Comparison of ENCODE assay signal across 9 cellular contexts in the genomic region with DNA sequence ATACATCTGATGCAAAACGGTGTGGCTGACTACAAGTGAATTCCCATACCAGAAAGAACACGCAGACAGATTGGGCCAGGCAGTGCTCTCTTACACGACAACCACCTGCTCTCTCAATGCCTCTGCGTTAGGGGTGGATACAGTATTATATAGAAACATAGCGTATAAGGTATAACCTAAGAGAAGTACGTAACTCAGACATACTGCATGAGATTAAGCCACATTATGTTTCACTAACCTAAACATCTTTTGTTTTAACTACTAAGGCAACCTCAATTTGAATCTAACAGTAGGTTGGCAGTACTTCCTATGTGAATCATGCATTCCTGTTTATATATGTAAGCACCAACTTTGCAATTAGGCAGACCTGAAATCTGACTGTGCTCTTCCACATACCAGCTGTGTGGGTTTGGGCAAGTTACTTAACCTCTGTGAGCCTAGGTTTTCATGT. TPM values are rescaled to one million over a fixed set of nuclear protein-coding genes. Genes with fewer than 3 reads are reported as not detected.
DNase-seq lines count a peak whose midpoint lies in the region; ATAC-seq and TF ChIP-seq lines count a peak whose summit lies in the region.
"Had no signal": no experiment of that assay in that cellular context is flagged by ENCODE, and none has a peak within 500 bp of the region (broad histone marks: within the 10 kb centered on the region; RNA-seq: fewer than 3 reads in every experiment).

No MANE protein-coding gene starts in this region.

- TF ChIP-seq POLR2A in testis (IDR thresholded peaks at IDR 0.05): no peak

- H3K9me3 Mint-ChIP-seq in glutamatergic neuron (ENCODE audit: unreplicated experiment): no peaks in the 10 kb centered on the region

- H3K27me3 ChIP-seq in testis: no peaks in the 10 kb centered on the region

- H3K4me3 ChIP-seq in testis: no peak overlapping the region

- TF ChIP-seq CTCF in testis (IDR thresholded peaks at IDR 0.05) (no peak), glutamatergic neuron (IDR thresholded peaks at IDR 0.05; ENCODE audit: partially characterized antibody, unreplicated experiment) (no peak)

- peak; percentile 53 for ATAC-seq in GM18909 (IDR thresholded peaks at IDR 0.05; ENCODE audit: poor library complexity, unreplicated experiment)
- ATAC-seq: WTC11 had no signal

- intact Hi-C loops in testis (cut with DNase I; ENCODE audit: low total_unique reads): no loop called here

- DNase-seq in MV-4-11 (lab: John Stamatoyannopoulos, UW) (peak; percentile 57), amniotic epithelial cell (ENCODE audit: low read depth) (peak; percentile 69), non-pigmented ciliary epithelial cell (ENCODE audit: low read depth) (peak; percentile 52), testis (no peak), germinal center (ENCODE audit: low spot score) (no peak), pons (ENCODE audit: low spot score) (no peak), glutamatergic neuron (no peak)

- WGBS in testis, 2 donors: 66 to 67% methylated on average over 6 of the region's 6 CpGs

- H3K36me3 Mint-ChIP-seq in glutamatergic neuron (ENCODE audit: unreplicated experiment): no peaks in the 10 kb centered on the region
- H3K36me3 Mint-ChIP-seq: WTC11 had no signal

- no peaks in the 10 kb centered on the region for H3K9me3 ChIP-seq in testis

- H3K36me3 ChIP-seq in testis (ENCODE audit: low read depth, missing control alignments): no peaks in the 10 kb centered on the region

- no peaks in the 10 kb centered on the region for H3K4me1 Mint-ChIP-seq in glutamatergic neuron (ENCODE audit: low read depth, unreplicated experiment)

- H3K27ac ChIP-seq in testis: no peak overlapping the region

- no peak overlapping the region for H3K4me3 Mint-ChIP-seq in glutamatergic neuron (ENCODE audit: unreplicated experiment)
- H3K4me3 Mint-ChIP-seq: WTC11 had no signal

- no peak overlapping the region for H3K27ac Mint-ChIP-seq in glutamatergic neuron (ENCODE audit: unreplicated experiment)
- H3K27ac Mint-ChIP-seq: WTC11 had no signal

- no peaks in the 10 kb centered on the region for H3K27me3 Mint-ChIP-seq in glutamatergic neuron (ENCODE audit: unreplicated experiment)

- H3K4me1 ChIP-seq in testis: no peaks in the 10 kb centered on the region

RNA-seq across cellular contexts. Expression of a gene that starts 58.1 kb away (rescaled TPM):
- total RNA-seq in testis (10 to 100 TPM in 1 of 2 donors, 1 to 10 TPM in 1; 9.7 to 11.1 TPM), glutamatergic neuron (ENCODE audit: unreplicated experiment) (14.6 TPM)
- 18.2 TPM for polyA plus RNA-seq in testis (ENCODE audit: insufficient read depth, low read depth, low replicate concordance)

Comparison
In these comparisons a context has a peak if more than half of its experiments do, and no peak if none do; other contexts are left out.
1. DNase-seq: peak in MV-4-11 (single experiment), amniotic epithelial cell (single experiment) and non-pigmented ciliary epithelial cell (single experiment); none in testis (single experiment), germinal center (single experiment), pons (single experiment) and glutamatergic neuron (single experiment).